ENCODE assay signal across 17 cellular contexts in genomic region chr1:177426533-177426932, GRCh38.
DNase-seq lines count a peak whose midpoint lies in the region; ATAC-seq and TF ChIP-seq lines count a peak whose summit lies in the region.
"Had no signal": no experiment of that assay in that cellular context is flagged by ENCODE, and none has a peak within 500 bp of the region (broad histone marks: within the 10 kb centered on the region; RNA-seq: fewer than 3 reads in every experiment).

No MANE protein-coding gene starts in this region.

- no peak overlapping the region for H3K4me3 Mint-ChIP-seq in neural progenitor cell
- H3K4me3 Mint-ChIP-seq: B cell; CD4-positive, CD25-positive, alpha-beta regulatory T cell; CD8-positive, alpha-beta T cell; H9 had no signal

- no peaks in the 10 kb centered on the region for H3F3A ChIP-seq in neural progenitor cell (ENCODE audit: low read depth)

- no peak for TF ChIP-seq CTCF in OCI-LY3 (IDR thresholded peaks at IDR 0.05; ENCODE audit: low read depth, low read length)
- TF ChIP-seq CTCF in neural progenitor cell (IDR thresholded peaks at IDR 0.05) = no peak
- TF ChIP-seq CTCF in foreskin keratinocyte (conservative IDR thresholded peaks at IDR 0.05) = no peak

- H3K9me3 ChIP-seq in OCI-LY3 (ENCODE audit: insufficient read depth, low read length) (no peaks in the 10 kb centered on the region), neural progenitor cell (ENCODE audit: low read depth) (no peaks in the 10 kb centered on the region)
- H3K9me3 ChIP-seq: BLaER1, Caco-2 had no signal

- H3K9ac ChIP-seq in OCI-LY3 (ENCODE audit: low read length) (no peak overlapping the region), neural progenitor cell (no peak overlapping the region)
- H3K9ac ChIP-seq: BLaER1, GM23248 had no signal

- H3K79me2 ChIP-seq in OCI-LY3 (ENCODE audit: low read length) = no peaks in the 10 kb centered on the region
- no peaks in the 10 kb centered on the region for H3K79me2 ChIP-seq in neural progenitor cell (ENCODE audit: low read depth)

- no peaks in the 10 kb centered on the region for H3K36me3 Mint-ChIP-seq in neural progenitor cell
- H3K36me3 Mint-ChIP-seq: CD4-positive, CD25-positive, alpha-beta regulatory T cell; CD8-positive, alpha-beta T cell had no signal

- no peaks in the 10 kb centered on the region for H3K4me1 Mint-ChIP-seq in neural progenitor cell
- H3K4me1 Mint-ChIP-seq: B cell; CD4-positive, CD25-positive, alpha-beta regulatory T cell; H9 had no signal

- H3K27ac ChIP-seq in OCI-LY3 (ENCODE audit: low read length) (no peak overlapping the region), cingulate gyrus (ENCODE audit: low read depth, low read length) (peak overlapping the region; percentile 56), neural progenitor cell (no peak overlapping the region), foreskin keratinocyte (no peak overlapping the region)
- H3K27ac ChIP-seq: BLaER1, C4-2B, GM23248 had no signal

- H3K4me3 ChIP-seq in OCI-LY3 (ENCODE audit: low read length) (no peak overlapping the region), neural progenitor cell (no peak overlapping the region)
- H3K4me3 ChIP-seq: BLaER1, GM23248 had no signal

- no peak for ATAC-seq in foreskin keratinocyte
- ATAC-seq in HG03039 (IDR thresholded peaks at IDR 0.05; ENCODE audit: unreplicated experiment) = no peak
- no peak for ATAC-seq in HG02938 (IDR thresholded peaks at IDR 0.05; ENCODE audit: unreplicated experiment)
- ATAC-seq: CD8-positive, alpha-beta T cell; HCT116 had no signal

- H4K20me1 ChIP-seq in OCI-LY3 (ENCODE audit: insufficient read depth, low read length) (no peaks in the 10 kb centered on the region), neural progenitor cell (ENCODE audit: low read depth) (no peaks in the 10 kb centered on the region)
- H4K20me1 ChIP-seq: BLaER1 had no signal

- H3K27me3 Mint-ChIP-seq in neural progenitor cell (ENCODE audit: insufficient read depth, low read depth) = no peaks in the 10 kb centered on the region
- H3K27me3 Mint-ChIP-seq: B cell; CD4-positive, CD25-positive, alpha-beta regulatory T cell had no signal

- H3K36me3 ChIP-seq in OCI-LY3 (replicated peaks; ENCODE audit: low read depth, low read length) = no peaks in the 10 kb centered on the region
- H3K36me3 ChIP-seq in neural progenitor cell = no peaks in the 10 kb centered on the region
- H3K36me3 ChIP-seq: BLaER1 had no signal

- H3K4me1 ChIP-seq in OCI-LY3 (ENCODE audit: low read length) (peaks cover 8% of the 10 kb centered on the region), neural progenitor cell (no peaks in the 10 kb centered on the region), foreskin keratinocyte (no peaks in the 10 kb centered on the region)
- H3K4me1 ChIP-seq: BLaER1, Caco-2 had no signal

- H2AFZ ChIP-seq in OCI-LY3 (ENCODE audit: low read depth, low read length) (no peak overlapping the region), neural progenitor cell (replicated peaks) (peak overlapping the region; percentile 2)
- H2AFZ ChIP-seq: GM23248 had no signal

- H3K27me3 ChIP-seq in OCI-LY3 (ENCODE audit: low read depth, low read length) = no peaks in the 10 kb centered on the region
- no peaks in the 10 kb centered on the region for H3K27me3 ChIP-seq in neural progenitor cell
- H3K27me3 ChIP-seq in foreskin keratinocyte = no peaks in the 10 kb centered on the region
- H3K27me3 ChIP-seq: BLaER1 had no signal

- no peak for DNase-seq in neural progenitor cell (ENCODE audit: low spot score)
- DNase-seq in foreskin keratinocyte = no peak
- DNase-seq: Caco-2; CD4-positive, CD25-positive, alpha-beta regulatory T cell; CD8-positive, alpha-beta T cell; DMS153; DND-41; GM23248; H9 had no signal

- no peaks in the 10 kb centered on the region for H3K9me3 Mint-ChIP-seq in neural progenitor cell
- H3K9me3 Mint-ChIP-seq: CD8-positive, alpha-beta T cell; H9 had no signal

- no peak overlapping the region for H3K27ac Mint-ChIP-seq in neural progenitor cell
- H3K27ac Mint-ChIP-seq: B cell; CD4-positive, CD25-positive, alpha-beta regulatory T cell; CD8-positive, alpha-beta T cell; H9 had no signal

- H3K4me2 ChIP-seq in OCI-LY3 (ENCODE audit: low read length) (peak overlapping the region; percentile 4; the same call in 1 of the 2 replicates), neural progenitor cell (no peak overlapping the region)
- H3K4me2 ChIP-seq: BLaER1 had no signal
